8 cellular contexts compared by ENCODE assay signal in the genomic region with DNA sequence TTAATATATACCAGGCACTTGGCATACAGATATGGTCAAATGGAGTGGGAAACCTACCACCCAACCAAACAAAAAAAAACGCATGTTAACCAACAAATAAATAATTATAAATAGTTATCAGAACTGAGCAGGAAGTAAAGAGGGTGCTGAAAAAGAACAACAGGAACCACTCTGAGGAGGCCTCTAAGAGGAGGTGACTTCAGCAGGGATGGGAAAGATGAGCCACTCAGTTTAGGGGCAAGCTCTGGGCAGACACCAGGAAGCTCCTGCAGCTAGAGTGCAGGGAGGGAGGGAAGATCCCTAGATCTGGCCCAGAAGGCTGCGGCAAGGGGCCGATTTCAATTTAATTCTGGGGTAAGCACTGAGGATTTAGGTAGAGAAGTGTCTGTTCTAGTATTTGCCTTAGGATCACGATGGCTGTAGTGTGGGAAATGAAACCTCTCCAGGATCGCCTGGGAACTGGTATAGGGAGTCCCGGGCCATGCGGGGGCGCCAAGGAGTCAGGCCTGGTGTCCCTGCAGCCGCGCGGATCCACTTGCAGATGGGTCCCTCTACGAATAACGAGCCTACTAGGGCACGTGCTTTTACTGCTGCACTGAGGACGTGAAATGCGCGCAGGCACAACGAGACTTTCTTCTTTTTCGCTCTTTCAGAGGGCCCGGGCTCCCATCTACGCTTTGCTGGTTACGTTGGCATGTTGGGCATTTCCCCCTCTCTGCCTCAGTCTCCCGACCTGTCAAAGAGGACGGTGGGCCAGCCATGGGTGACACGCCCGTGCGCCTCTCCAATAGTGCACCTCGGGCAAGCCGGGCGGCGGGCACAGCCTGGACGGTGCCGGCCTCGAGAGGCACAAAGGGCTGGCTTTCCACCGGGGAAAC. TPM values are rescaled to one million over a fixed set of nuclear protein-coding genes. Genes with fewer than 3 reads are reported as not detected.
A peak's percentile ranks its signal among the peaks of the same experiment; 100 is the strongest.
DNase-seq lines count a peak whose midpoint lies in the region; ATAC-seq and TF ChIP-seq lines count a peak whose summit lies in the region.

No MANE protein-coding gene starts in this region.

- H3K27ac ChIP-seq in HUES48 (ENCODE audit: low read depth, low read length), result peak overlapping the region; percentile 27
- peak overlapping the region; percentile 80 for H3K27ac ChIP-seq in PC-3 (ENCODE audit: low read length)

- H3K36me3 ChIP-seq in HUES48 (ENCODE audit: control insufficient read depth, insufficient read depth, low read length), result no peaks in the 10 kb centered on the region
- no peaks in the 10 kb centered on the region for H3K36me3 ChIP-seq in PC-3 (ENCODE audit: low read depth, low read length)

- H3K9me3 Mint-ChIP-seq in activated T-cell treated with anti-CD3 and anti-CD28 coated beads, Interleukin-2, amount 50 U/mL, for 4 hours, result no peaks in the 10 kb centered on the region

- peaks cover 22% of the 10 kb centered on the region for H4K20me1 ChIP-seq in PC-3 (ENCODE audit: low read length)

- ATAC-seq in PC-3 (peak; percentile 68), esophagus mucosa (peak; percentile 86), GM19023 (IDR thresholded peaks at IDR 0.05; ENCODE audit: unreplicated experiment) (no peak)
- ATAC-seq in activated T-cell treated with anti-CD3 and anti-CD28 coated beads, Interleukin-2, amount 50 U/mL, for 4 hours, result peak; percentile 16 to 27

- H3K4me3 Mint-ChIP-seq in activated T-cell treated with anti-CD3 and anti-CD28 coated beads, Interleukin-2, amount 50 U/mL, for 4 hours, result peak overlapping the region; percentile 78

- H3K36me3 Mint-ChIP-seq in activated T-cell treated with anti-CD3 and anti-CD28 coated beads, Interleukin-2, amount 50 U/mL, for 4 hours (ENCODE audit: insufficient read depth), result peaks cover 3% of the 10 kb centered on the region

- H3K27me3 ChIP-seq in HUES48 (ENCODE audit: control insufficient read depth, insufficient read depth, low read length), result no peaks in the 10 kb centered on the region
- H3K27me3 ChIP-seq in PC-3 (ENCODE audit: low read length), result no peaks in the 10 kb centered on the region

- TF ChIP-seq CTCF in PC-3 (conservative IDR thresholded peaks at IDR 0.05; ENCODE audit: low read depth, low read length), result peak; percentile 92

- peaks cover 28% of the 10 kb centered on the region for H3K4me1 ChIP-seq in HUES48 (ENCODE audit: control insufficient read depth, insufficient read depth, low read length)
- peaks cover 30% of the 10 kb centered on the region for H3K4me1 ChIP-seq in PC-3 (ENCODE audit: insufficient read depth, low read length)

- peak overlapping the region; percentile 84 for H2AFZ ChIP-seq in PC-3 (ENCODE audit: low read length)

- H3K79me2 ChIP-seq in PC-3 (ENCODE audit: low read length), result peaks cover 41% of the 10 kb centered on the region

- DNase-seq in DMS53 treated with DMSO at 0.1 percent for 48 hours (lab: John Stamatoyannopoulos, UW; ENCODE audit: unreplicated experiment), result peak; percentile 64
- DNase-seq in PC-3, result peak; percentile 93
- peak; percentile 60 for DNase-seq in activated T-cell treated with anti-CD3 and anti-CD28 coated beads, Interleukin-2, amount 50 U/mL, for 4 hours
- DNase-seq in mucosa of gallbladder (ENCODE audit: low spot score), result peak; percentile 94
- DNase-seq in stimulated activated CD8-positive, alpha-beta memory T cell treated with anti-CD3 and anti-CD28 coated beads, Interleukin-4, amount 100 ng/mL, for 24 hours (ENCODE audit: low read depth), result peak; percentile 47

- BruUV-seq in PC-3 (replicated peaks; lab: Mats Ljungman, UMichigan), result no TSS peak

- H3K9me3 ChIP-seq in HUES48 (ENCODE audit: control insufficient read depth, insufficient read depth, low read length) (no peaks in the 10 kb centered on the region), PC-3 (ENCODE audit: low read length) (no peaks in the 10 kb centered on the region)

- H3K4me2 ChIP-seq in PC-3 (ENCODE audit: low read length), result peak overlapping the region; percentile 78

- POLR2A ChIA-PET in PC-3 (lab: Charles Lee; ENCODE audit: unreplicated experiment), result no interaction called here

- intact Hi-C loops in PC-3 (cut with micrococcal nuclease), result loop anchor here (1.0 to 5.0 kb wide), 5 partner anchors 33 to 82 kb away; no protein-coding TSS in a partner anchor

- H3K4me1 Mint-ChIP-seq in activated T-cell treated with anti-CD3 and anti-CD28 coated beads, Interleukin-2, amount 50 U/mL, for 4 hours (ENCODE audit: low read depth), result peaks cover 41% of the 10 kb centered on the region

- H3F3A ChIP-seq in PC-3 (ENCODE audit: low read length, unreplicated experiment), result no peaks in the 10 kb centered on the region

- H3K9ac ChIP-seq in HUES48 (ENCODE audit: low read depth, low read length) (peak overlapping the region; percentile 81; the same call in 1 of the 2 replicates), PC-3 (ENCODE audit: low read length) (peak overlapping the region; percentile 94)

- H3K9me2 ChIP-seq in PC-3 (replicated peaks; ENCODE audit: low read length), result no peaks in the 10 kb centered on the region

- no peaks in the 10 kb centered on the region for H3K27me3 Mint-ChIP-seq in activated T-cell treated with anti-CD3 and anti-CD28 coated beads, Interleukin-2, amount 50 U/mL, for 4 hours (ENCODE audit: low read depth)

- H3K4me3 ChIP-seq in HUES48 (ENCODE audit: low read depth, low read length) (peak overlapping the region; percentile 85), PC-3 (ENCODE audit: low read length) (peak overlapping the region; percentile 89)

- CTCF ChIA-PET in PC-3 (lab: Charles Lee), result interaction anchor here (0.6 to 1.7 kb wide), 3 partner anchors 57 to 67 kb away, joined by 3 to 6 read pairs (median 3); no protein-coding TSS in a partner anchor

RNA-seq across cellular contexts. Expression of gene LIMD1, which starts 1.5 kb away (rescaled TPM):
- 37.1 and 42.7 TPM in 2 replicates for total RNA-seq in PC-3 (2014; rRNA removed)
- 10 to 100 TPM; 17.9 to 18.4 (median 18.2) TPM for total RNA-seq in activated T-cell treated with anti-CD3 and anti-CD28 coated beads, Interleukin-2, amount 50 U/mL, for 4 hours
- 13.5 TPM for total RNA-seq in esophagus mucosa
- 76.8 TPM for total RNA-seq in mucosa of gallbladder
